12 cellular contexts compared by ENCODE assay signal in the genomic region with DNA sequence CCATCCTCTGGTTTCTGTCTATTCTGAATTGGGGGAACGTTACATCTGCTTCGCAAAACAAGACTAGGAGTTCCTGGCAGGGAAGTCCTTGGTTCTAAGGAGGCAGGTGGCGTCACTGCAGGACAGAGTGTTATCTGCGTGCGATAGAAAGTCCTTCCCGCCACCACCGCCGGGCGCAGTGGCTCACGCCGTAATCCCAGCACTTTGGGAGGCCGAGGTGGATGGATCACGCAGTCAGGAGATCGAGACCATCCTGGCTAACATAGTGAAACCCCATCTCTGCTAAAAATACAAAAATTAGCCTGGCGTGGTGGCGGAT. TPM values are rescaled to one million over a fixed set of nuclear protein-coding genes. Genes with fewer than 3 reads are reported as not detected.
"Had no signal": no experiment of that assay in that cellular context is flagged by ENCODE, and none has a peak within 500 bp of the region (broad histone marks: within the 10 kb centered on the region; RNA-seq: fewer than 3 reads in every experiment).

No MANE protein-coding gene starts in this region.

RNA-seq across cellular contexts. Expression of gene ALLC, which starts 22.0 kb away (rescaled TPM):
- total RNA-seq: activated naive CD8-positive, alpha-beta T cell treated with anti-CD3 and anti-CD28 coated beads, Interleukin-2, amount 10 ng/mL, durations not matched to agents 7 days and 5 days; activated T-cell treated with anti-CD3 and anti-CD28 coated beads, Interleukin-2, amount 50 U/mL, for 4 hours; activated T-helper 2 cell treated with anti-CD3 and anti-CD28 coated beads, Interferon-gamma antibody, Interleukin-2, Interleukin-4, amounts not matched to agents 10 μg/mL and 5 μg/mL and 100 μg/mL, durations not matched to agents 14 hours and 24 hours and 36 hours; dermis blood vessel endothelial cell; endothelial cell of umbilical vein; esophagus mucosa; gastroesophageal sphincter; neural crest cell; occipital lobe; SK-MEL-5; T-helper 1 cell treated with Interleukin-12 subunit alpha and Interleukin-12 subunit beta and Interleukin-4 antibody, amounts not matched to agents 30 ng/mL and 1 ng/mL, for 36 hours; temporal lobe had no signal
- polyA plus RNA-seq: endothelial cell of umbilical vein had no signal

RNA-seq across cellular contexts. Expression of gene COLEC11, which starts 41.1 kb away (rescaled TPM):
- total RNA-seq: activated T-helper 2 cell treated with anti-CD3 and anti-CD28 coated beads, Interferon-gamma antibody, Interleukin-2, Interleukin-4, amounts not matched to agents 10 μg/mL and 5 μg/mL and 100 μg/mL, durations not matched to agents 14 hours and 24 hours and 36 hours; endothelial cell of umbilical vein; esophagus mucosa; neural crest cell; SK-MEL-5; T-helper 1 cell treated with Interleukin-12 subunit alpha and Interleukin-12 subunit beta and Interleukin-4 antibody, amounts not matched to agents 30 ng/mL and 1 ng/mL, for 36 hours had no signal
